In the genomic region with DNA sequence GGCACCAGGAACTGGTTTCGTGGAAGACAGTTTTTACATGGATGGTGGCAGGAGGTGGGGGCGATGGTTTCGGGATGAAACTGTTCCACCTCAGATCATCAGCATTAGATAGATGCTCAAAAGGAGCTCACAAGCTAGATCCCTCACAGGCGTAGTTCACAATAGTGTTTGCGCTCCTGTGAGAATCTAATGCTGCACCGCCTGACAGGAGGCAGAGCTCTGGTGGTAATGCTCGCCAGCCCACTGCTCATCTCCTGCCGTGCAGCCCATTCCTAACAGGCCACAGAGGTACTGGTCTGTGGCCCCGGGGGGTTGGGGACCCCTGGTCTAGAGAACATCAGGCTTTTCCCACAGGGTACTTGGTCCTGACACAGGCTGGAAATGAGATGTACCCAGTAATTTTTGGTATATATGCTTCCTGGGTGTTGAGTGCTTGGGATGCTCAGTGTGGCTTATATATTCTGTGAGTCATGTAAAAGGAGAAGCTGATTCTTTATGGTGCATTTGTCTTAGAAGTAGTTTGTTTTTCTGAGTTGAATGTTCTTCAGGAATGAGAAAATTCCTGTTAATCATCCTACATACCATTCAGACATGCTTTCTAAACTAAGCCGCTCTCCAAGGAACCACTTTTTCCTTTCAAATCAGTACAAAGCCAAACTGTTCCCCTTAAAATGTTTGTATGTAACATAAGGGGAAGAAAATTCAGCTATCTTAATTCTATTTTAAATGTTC, we compare ENCODE assay signal across 14 cellular contexts.
DNase-seq lines count a peak whose midpoint lies in the region; ATAC-seq, FAIRE-seq and TF ChIP-seq lines count a peak whose summit lies in the region.
"Had no signal": no experiment of that assay in that cellular context is flagged by ENCODE, and none has a peak within 500 bp of the region (broad histone marks: within the 10 kb centered on the region; RNA-seq: fewer than 3 reads in every experiment).

No MANE protein-coding gene starts in this region.

- TF ChIP-seq CTCF in AG04449 (IDR thresholded peaks at IDR 0.05; ENCODE audit: insufficient read depth, low read length, missing control alignments) = no peak
- no peak for TF ChIP-seq CTCF in bronchial epithelial cell (IDR thresholded peaks at IDR 0.05; ENCODE audit: insufficient read depth, low read length, severe bottlenecking)

- H3K4me3 ChIP-seq in AG04449 (ENCODE audit: low read depth, low read length) (no peak overlapping the region), bronchial epithelial cell (ENCODE audit: low read depth, low read length) (no peak overlapping the region), HAP-1 (no peak overlapping the region)
- H3K4me3 ChIP-seq: adrenal gland had no signal

- H3K27me3 ChIP-seq in bronchial epithelial cell (ENCODE audit: control insufficient read depth, insufficient read depth, low read length) (no peaks in the 10 kb centered on the region), HAP-1 (ENCODE audit: low read depth) (no peaks in the 10 kb centered on the region)
- H3K27me3 ChIP-seq: adrenal gland had no signal

- H3K4me1 ChIP-seq in HAP-1 = no peaks in the 10 kb centered on the region

- POLR2A ChIA-PET in AG04449 (lab: Yijun Ruan, JAX) = no interaction called here

- peak; percentile 52 for DNase-seq in AG04449 (ENCODE audit: low read depth, low spot score)
- peak; percentile 5 for DNase-seq in HT1080 (ENCODE audit: low read depth)
- peak; percentile 43 for DNase-seq in bronchial epithelial cell (ENCODE audit: low read depth)
- DNase-seq in kidney glomerular epithelial cell (lab: John Stamatoyannopoulos, UW) = peak; percentile 52
- DNase-seq in HAP-1 (ENCODE audit: low spot score in 2 of 2) = no peak
- no peak for DNase-seq in NCI-H187 (lab: John Stamatoyannopoulos, UW)
- DNase-seq: adrenal gland, AML-193, immature natural killer cell, NCI-H226, small intestine had no signal

- CTCF ChIA-PET in AG04449 (lab: Yijun Ruan, JAX) = interaction anchor here (0.9 to 1.1 kb wide), 2 partner anchors 10 to 53 kb away, joined by 3 read pairs; no protein-coding TSS in a partner anchor

- ATAC-seq in HG02840 (IDR thresholded peaks at IDR 0.05; ENCODE audit: low FRiP score, unreplicated experiment) (no peak), HG03520 (IDR thresholded peaks at IDR 0.05; ENCODE audit: unreplicated experiment) (no peak)

- in situ Hi-C loops in HAP-1 (cut with MboI; ENCODE audit: low sequenced_read_pairs) = no loop called here

- no peaks in the 10 kb centered on the region for H3K9me3 ChIP-seq in HAP-1
- H3K9me3 ChIP-seq: adrenal gland had no signal

- FAIRE-seq in bronchial epithelial cell (lab: Jason Lieb, UNC) = no peak
- FAIRE-seq: RCC 7860, small intestine had no signal

- peaks cover 3% of the 10 kb centered on the region for H3K36me3 ChIP-seq in bronchial epithelial cell (ENCODE audit: control insufficient read depth, insufficient read depth, low read length)
- H3K36me3 ChIP-seq in HAP-1 (replicated peaks) = no peaks in the 10 kb centered on the region
- H3K36me3 ChIP-seq: adrenal gland had no signal

Comparison
In these comparisons a context has a peak if more than half of its experiments do, and no peak if none do; other contexts are left out.
1. DNase-seq: peak in AG04449 (single experiment), HT1080 (single experiment), bronchial epithelial cell (single experiment) and kidney glomerular epithelial cell (single experiment); none in HAP-1 (0 of 2) and NCI-H187 (0 of 2).